Comparison of ENCODE assay signal across 14 cellular contexts in the genomic region with DNA sequence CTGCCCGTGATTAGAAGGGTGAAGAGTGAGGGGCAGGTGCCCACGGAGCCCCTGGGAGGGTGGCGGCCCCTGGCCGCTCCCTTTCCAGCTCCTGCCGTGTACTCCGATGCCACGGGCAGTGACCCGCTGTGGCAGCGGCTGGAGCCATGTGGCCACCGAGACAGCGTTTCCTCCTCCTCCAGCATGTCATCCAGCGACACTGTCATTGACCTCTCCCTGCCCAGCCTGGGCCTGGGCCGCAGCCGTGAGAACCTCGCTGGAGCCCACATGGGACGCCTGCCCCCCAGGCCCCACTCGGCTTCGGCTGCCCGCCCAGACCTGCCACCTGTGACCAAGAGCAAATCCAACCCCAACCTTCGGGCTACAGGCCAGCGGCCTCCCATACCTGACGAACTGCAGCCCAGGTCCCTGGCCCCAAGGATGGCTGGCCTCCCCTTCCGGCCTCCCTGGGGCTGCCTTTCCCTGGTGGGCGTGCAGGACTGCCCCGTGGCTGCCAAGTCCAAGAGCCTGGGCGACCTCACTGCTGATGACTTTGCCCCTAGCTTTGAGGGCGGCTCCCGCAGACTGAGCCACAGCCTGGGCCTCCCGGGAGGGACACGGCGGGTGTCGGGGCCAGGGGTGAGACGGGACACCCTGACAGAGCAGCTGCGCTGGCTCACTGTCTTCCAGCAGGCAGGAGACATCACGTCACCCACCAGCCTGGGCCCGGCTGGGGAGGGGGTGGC. TPM values are rescaled to one million over a fixed set of nuclear protein-coding genes. Genes with fewer than 3 reads are reported as not detected.
"Had no signal": no experiment of that assay in that cellular context is flagged by ENCODE, and none has a peak within 500 bp of the region (broad histone marks: within the 10 kb centered on the region; RNA-seq: fewer than 3 reads in every experiment).

No MANE protein-coding gene starts in this region.

- ATAC-seq: sciatic nerve had no signal

- DNase-seq: activated effector memory CD4-positive, alpha-beta T cell treated with anti-CD3 and anti-CD28 coated beads, Interleukin-2, amount 50 U/mL, for 16 hours; activated naive CD8-positive, alpha-beta T cell treated with anti-CD3 and anti-CD28 coated beads for 36 hours; activated T-cell treated with anti-CD3 and anti-CD28 coated beads, Interleukin-2, amount 50 U/mL, for 1 hour; anterior cingulate cortex; cerebellar nuclear complex; dermis blood vessel endothelial cell; kidney glomerular epithelial cell; posterior cingulate gyrus; stimulated activated naive CD4-positive, alpha-beta T cell treated with Interleukin-2 at 50 U/mL for 16 hours; T-helper 2 cell; trophoblast cell had no signal

- H3K4me3 Mint-ChIP-seq: activated naive CD8-positive, alpha-beta T cell treated with anti-CD3 and anti-CD28 coated beads for 36 hours had no signal

- H3K27me3 Mint-ChIP-seq: activated naive CD8-positive, alpha-beta T cell treated with anti-CD3 and anti-CD28 coated beads for 36 hours had no signal

- H3K27ac ChIP-seq: neutrophil had no signal

- H3K9me3 ChIP-seq: neutrophil had no signal

- H3K27ac Mint-ChIP-seq: activated naive CD8-positive, alpha-beta T cell treated with anti-CD3 and anti-CD28 coated beads for 36 hours had no signal

RNA-seq across cellular contexts. Expression of gene HES5, which starts 25.7 kb away (rescaled TPM):
- total RNA-seq: epithelial cell of proximal tubule had no signal
